In genomic region chr6:99349620-99350141, GRCh38 we compare ENCODE assay signal across 8 cellular contexts. TPM values are rescaled to one million over a fixed set of nuclear protein-coding genes. Genes with fewer than 3 reads are reported as not detected.
DNase-seq lines count a peak whose midpoint lies in the region; ATAC-seq and TF ChIP-seq lines count a peak whose summit lies in the region.

TSS of gene FAXC (minus strand) at chr6:99349674. CDS start at chr6:99349372, 302 bp downstream.

- H3K4me3 ChIP-seq in MM.1S (ENCODE audit: low read length): peak within 1 kb of the TSS; percentile 73
- H3K4me3 ChIP-seq in WERI-Rb-1 (ENCODE audit: low read depth, low read length): peak within 1 kb of the TSS; percentile 84
- peak within 1 kb of the TSS; percentile 54 for H3K4me3 ChIP-seq in fibroblast of pulmonary artery (replicated peaks; ENCODE audit: low read depth, low read length)

- H3K27me3 ChIP-seq in MM.1S (replicated peaks; ENCODE audit: insufficient read depth, low read length) (no peaks in the 10 kb centered on the region), WERI-Rb-1 (ENCODE audit: insufficient read depth, low read depth, severe bottlenecking) (no peaks in the 10 kb centered on the region)

- peak within 1 kb of the TSS; percentile 94 for H3K4me2 ChIP-seq in MM.1S (ENCODE audit: low read depth, low read length)

- no peak within 1 kb of the TSS for H3K4me3 Mint-ChIP-seq in natural killer cell treated with Interleukin-12 subunit alpha and Interleukin-12 subunit beta and Interleukin-15 and Interleukin-18, amount 100 ng/mL, for 72 hours

- no peaks in the 10 kb centered on the region for H4K20me1 ChIP-seq in MM.1S (ENCODE audit: insufficient read depth, low read length)

- no peak within 1 kb of the TSS for H3K27ac Mint-ChIP-seq in natural killer cell treated with Interleukin-12 subunit alpha and Interleukin-12 subunit beta and Interleukin-15 and Interleukin-18, amount 100 ng/mL, for 72 hours

- no peaks in the 10 kb centered on the region for H3K79me2 ChIP-seq in MM.1S (ENCODE audit: low read length)

- H3K9me3 Mint-ChIP-seq in natural killer cell treated with Interleukin-12 subunit alpha and Interleukin-12 subunit beta and Interleukin-15 and Interleukin-18, amount 100 ng/mL, for 72 hours: no peaks in the 10 kb centered on the region

- H3K4me1 Mint-ChIP-seq in natural killer cell treated with Interleukin-12 subunit alpha and Interleukin-12 subunit beta and Interleukin-15 and Interleukin-18, amount 100 ng/mL, for 72 hours (ENCODE audit: low read depth in 2 of 2): no peaks in the 10 kb centered on the region

- no peaks in the 10 kb centered on the region for H3K4me1 ChIP-seq in MM.1S (ENCODE audit: low read length)

- peaks cover 6% of the 10 kb centered on the region; the same call in 1 of the 2 replicates for H3F3A ChIP-seq in MM.1S (ENCODE audit: insufficient read depth, low read length)

- H3K36me3 ChIP-seq in MM.1S (replicated peaks; ENCODE audit: insufficient read depth, low read length): no peaks in the 10 kb centered on the region
- no peaks in the 10 kb centered on the region for H3K36me3 ChIP-seq in WERI-Rb-1

- DNase-seq in ELR (ENCODE audit: low read depth) (peak; percentile 54), MM.1S (peak; percentile 43), WERI-Rb-1 (peak; percentile 83), fibroblast of pulmonary artery (ENCODE audit: low read depth) (peak; percentile 13), GF-D8 (lab: John Stamatoyannopoulos, UW) (no peak)
- DNase-seq in natural killer cell treated with Interleukin-12 subunit alpha and Interleukin-12 subunit beta and Interleukin-15 and Interleukin-18, amount 100 ng/mL, for 72 hours (ENCODE audit: low spot score): no peak
- no peak for DNase-seq in central memory CD4-positive, alpha-beta T cell

- H3K36me3 Mint-ChIP-seq in natural killer cell treated with Interleukin-12 subunit alpha and Interleukin-12 subunit beta and Interleukin-15 and Interleukin-18, amount 100 ng/mL, for 72 hours: no peaks in the 10 kb centered on the region

- no peaks in the 10 kb centered on the region for H3K9me3 ChIP-seq in MM.1S (replicated peaks; ENCODE audit: insufficient read depth, low read length)
- H3K9me3 ChIP-seq in WERI-Rb-1 (ENCODE audit: severe bottlenecking): no peaks in the 10 kb centered on the region

- TF ChIP-seq CTCF in MM.1S (IDR thresholded peaks at IDR 0.05; ENCODE audit: low read length): peak; percentile 32
- TF ChIP-seq CTCF in WERI-Rb-1 (IDR thresholded peaks at IDR 0.05; ENCODE audit: low read depth, low read length): peak; percentile 36
- TF ChIP-seq CTCF in fibroblast of pulmonary artery (IDR thresholded peaks at IDR 0.05; ENCODE audit: low read length, missing control alignments): no peak

- H2AFZ ChIP-seq in MM.1S (ENCODE audit: low read length): peak within 1 kb of the TSS; percentile 70

- H3K9ac ChIP-seq in MM.1S (ENCODE audit: low read length): peak within 1 kb of the TSS; percentile 34; the same call in 1 of the 2 replicates

- no peaks in the 10 kb centered on the region for H3K9me2 ChIP-seq in MM.1S (replicated peaks; ENCODE audit: insufficient read depth, low read length)

- peaks cover 40 to 54% of the 10 kb centered on the region in 2 donors for H3K27me3 Mint-ChIP-seq in natural killer cell treated with Interleukin-12 subunit alpha and Interleukin-12 subunit beta and Interleukin-15 and Interleukin-18, amount 100 ng/mL, for 72 hours

- no peak within 1 kb of the TSS for H3K27ac ChIP-seq in MM.1S (ENCODE audit: low read length)
- H3K27ac ChIP-seq in WERI-Rb-1: peak within 1 kb of the TSS; percentile 81

- peak; percentile 47 for ATAC-seq in GM21576 (IDR thresholded peaks at IDR 0.05; ENCODE audit: unreplicated experiment)
- ATAC-seq in natural killer cell treated with Interleukin-12 subunit alpha and Interleukin-12 subunit beta and Interleukin-15 and Interleukin-18, amount 100 ng/mL, for 72 hours: peak; percentile 55 to 68

RNA-seq across cellular contexts. Expression of gene FAXC, which starts in this region (rescaled TPM):
- not detected for total RNA-seq in natural killer cell treated with Interleukin-12 subunit alpha and Interleukin-12 subunit beta and Interleukin-15 and Interleukin-18, amount 100 ng/mL, for 72 hours

Comparison
In these comparisons a context has a peak if more than half of its experiments do, and no peak if none do; other contexts are left out.
1. Peak in ATAC-seq in natural killer cell treated with Interleukin-12 subunit alpha and Interleukin-12 subunit beta and Interleukin-15 and Interleukin-18, amount 100 ng/mL, for 72 hours; RNA of the gene not detected or under 1 TPM.
2. DNase-seq: peak in ELR (single experiment), MM.1S (single experiment), WERI-Rb-1 (single experiment) and fibroblast of pulmonary artery (single experiment); none in natural killer cell treated with Interleukin-12 subunit alpha and Interleukin-12 subunit beta and Interleukin-15 and Interleukin-18, amount 100 ng/mL, for 72 hours (single experiment), GF-D8 (single experiment) and central memory CD4-positive, alpha-beta T cell (single experiment).
3. Peak in every context shown above with its lines, with median percentiles within 50 percentile points of each other: H3K4me3 ChIP-seq.